Comparison of ENCODE assay signal across 2 cellular contexts in the genomic region with DNA sequence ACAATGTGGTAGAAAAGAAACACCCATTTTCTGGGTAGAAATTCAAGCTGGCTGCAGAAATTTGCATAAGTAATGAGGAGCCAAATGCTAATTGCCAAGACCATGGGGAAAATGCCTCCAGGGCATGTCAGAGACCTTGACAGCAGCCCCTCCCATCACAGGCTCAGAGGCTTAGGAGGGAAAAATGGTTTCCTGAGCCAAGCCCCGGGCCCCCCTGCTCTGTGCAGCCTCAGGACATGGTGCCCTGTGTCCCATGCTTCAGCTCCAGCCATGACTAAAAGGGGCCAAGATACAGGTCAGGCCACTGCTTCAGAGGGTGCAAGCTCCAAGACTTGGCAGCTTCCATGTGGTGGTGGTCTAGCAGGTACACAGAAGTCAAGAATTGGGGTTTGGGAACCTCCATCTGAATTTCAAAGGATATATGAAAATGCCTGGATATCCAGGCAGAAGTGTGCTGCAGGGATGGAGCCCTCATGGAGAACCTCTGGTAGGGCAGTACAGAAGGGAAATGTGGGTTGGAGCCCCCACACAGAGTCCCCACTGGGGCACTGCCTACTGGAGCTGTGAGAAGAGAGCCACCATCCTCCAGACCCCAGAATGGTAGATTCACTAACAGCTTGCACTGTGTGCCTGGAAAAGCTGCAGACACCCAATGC.
TF ChIP-seq lines count a peak whose summit lies in the region.

No MANE protein-coding gene starts in this region.

TF ChIP-seq in HCT116, 20 proteins besides CTCF, POLR2A, EP300 and RAD21:
- peak; percentile 44; the same call in 1 of the 2 replicates for TF ChIP-seq CBX3 (IDR thresholded peaks at IDR 0.05; ENCODE audit: low read depth)
TF ChIP-seq in HCT116: peak in this region for 1; not testable (repeated sequence) for 19.

TF ChIP-seq in K562, 482 proteins besides CTCF, POLR2A, EP300 and RAD21:
- TF ChIP-seq ZFP36 (IDR thresholded peaks at IDR 0.05; ENCODE audit: low read depth, low read length, partially characterized antibody): peak; percentile 28
- peak in 1 of 2 experiments; percentile 79; a peak in 2 of 3 replicates for TF ChIP-seq CBX3 (IDR thresholded peaks at IDR 0.05; ENCODE audit: borderline replicate concordance in 1 of 2, low read length in 2 of 2)
- TF ChIP-seq CBX5 (IDR thresholded peaks at IDR 0.05; ENCODE audit: borderline replicate concordance, low read depth): peak; percentile 93; the same call in 1 of the 2 replicates
- peak in 1 of 2 experiments; percentile 13; a peak in 1 of 4 replicates for TF ChIP-seq TRIM24 (IDR thresholded peaks at IDR 0.05)
- TF ChIP-seq, protein P1, sequence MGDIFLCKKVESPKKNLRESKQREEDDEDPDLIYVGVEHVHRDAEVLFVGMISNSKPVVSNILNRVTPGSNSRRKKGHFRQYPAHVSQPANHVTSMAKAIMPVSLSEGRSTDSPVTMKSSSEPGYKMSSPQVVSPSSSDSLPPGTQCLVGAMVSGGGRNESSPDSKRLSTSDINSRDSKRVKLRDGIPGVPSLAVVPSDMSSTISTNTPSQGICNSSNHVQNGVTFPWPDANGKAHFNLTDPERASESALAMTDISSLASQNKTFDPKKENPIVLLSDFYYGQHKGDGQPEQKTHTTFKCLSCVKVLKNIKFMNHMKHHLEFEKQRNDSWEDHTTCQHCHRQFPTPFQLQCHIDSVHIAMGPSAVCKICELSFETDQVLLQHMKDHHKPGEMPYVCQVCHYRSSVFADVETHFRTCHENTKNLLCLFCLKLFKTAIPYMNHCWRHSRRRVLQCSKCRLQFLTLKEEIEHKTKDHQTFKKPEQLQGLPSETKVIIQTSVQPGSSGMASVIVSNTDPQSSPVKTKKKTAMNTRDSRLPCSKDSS (IDR thresholded peaks at IDR 0.05; ENCODE audit: low read depth, partially characterized antibody): peak; percentile 68
- TF ChIP-seq TRIM28 (IDR thresholded peaks at IDR 0.05): peak; percentile 80
- 0 out of 2 replicates have a peak, but pooled peaks have one; percentile 8 for TF ChIP-seq CBX1 (IDR thresholded peaks at IDR 0.05; ENCODE audit: low read depth)
